Comparison of ENCODE assay signal across 1 cellular context in genomic region chrX:45851434-45851991, GRCh38.
TF ChIP-seq lines count a peak whose summit lies in the region.

No MANE protein-coding gene starts in this region.

TF ChIP-seq in GM12878, 131 proteins besides CTCF, POLR2A, EP300 and RAD21 (continued from another document):
- no peak for TF ChIP-seq ZBTB40 (IDR thresholded peaks at IDR 0.05; ENCODE audit: borderline replicate concordance)
